8 cellular contexts compared by ENCODE assay signal in the genomic region with DNA sequence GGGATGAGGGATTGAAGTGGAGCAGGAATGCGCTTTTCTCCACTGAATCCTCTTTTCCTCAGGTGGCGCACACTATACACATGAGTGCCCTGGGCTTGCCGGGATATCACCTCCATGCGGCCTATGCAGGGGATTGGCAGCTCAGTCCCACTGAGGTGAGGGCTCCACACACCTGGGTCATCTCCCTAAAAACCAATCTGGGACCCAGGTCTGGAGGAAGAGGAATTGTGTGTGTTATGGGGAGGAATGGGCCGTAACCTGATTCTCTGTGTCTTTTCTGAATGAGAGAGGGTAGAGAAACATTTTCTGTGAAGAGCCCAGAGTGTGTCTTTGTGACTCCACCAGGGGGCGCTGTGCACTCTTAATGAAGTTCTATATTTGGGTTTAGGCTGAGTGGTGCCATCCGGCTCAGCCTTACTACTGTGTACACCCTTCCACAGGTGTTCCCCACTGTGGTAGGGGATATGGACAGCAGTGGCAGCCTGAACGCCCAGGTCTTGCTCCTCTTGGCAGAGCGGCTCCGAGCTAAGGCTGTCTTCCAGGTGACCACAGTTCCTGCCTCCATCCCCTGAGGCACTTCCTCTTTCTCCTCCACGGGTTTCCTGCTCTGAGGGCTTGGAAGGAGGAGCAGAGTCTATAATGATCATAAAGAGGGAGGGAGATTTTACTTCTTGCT. TPM values are rescaled to one million over a fixed set of nuclear protein-coding genes. Genes with fewer than 3 reads are reported as not detected.
DNase-seq lines count a peak whose midpoint lies in the region; TF ChIP-seq lines count a peak whose summit lies in the region.

No MANE protein-coding gene starts in this region.

- H3K4me3 ChIP-seq in Caco-2 (ENCODE audit: low read depth, low read length) (peak overlapping the region; percentile 69), SK-N-MC (peak overlapping the region; percentile 83), osteoblast (ENCODE audit: insufficient read depth, low read length) (no peak overlapping the region)

- H3K79me2 ChIP-seq in osteoblast (ENCODE audit: insufficient read depth, low read length) = peaks cover 12% of the 10 kb centered on the region

- H3K9me3 Mint-ChIP-seq in Caco-2 (ENCODE audit: unreplicated experiment) = peaks cover 16% of the 10 kb centered on the region

- H3K4me1 Mint-ChIP-seq in Caco-2 (ENCODE audit: low read depth, unreplicated experiment) = peaks cover 36% of the 10 kb centered on the region

- H3K9ac ChIP-seq in SK-N-MC (ENCODE audit: insufficient read length) = peak overlapping the region; percentile 53

- no peaks in the 10 kb centered on the region for H3K27me3 ChIP-seq in Caco-2 (replicated peaks; ENCODE audit: control insufficient read depth, insufficient read depth, low read length)
- H3K27me3 ChIP-seq in osteoblast (ENCODE audit: insufficient read depth, low read length) = no peaks in the 10 kb centered on the region

- intact Hi-C loops in Caco-2 (cut with micrococcal nuclease; ENCODE audit: unreplicated experiment) = loop anchor here (1.0 kb wide), 2 partner anchors 64 to 147 kb away; no protein-coding TSS in a partner anchor

- H3K27me3 Mint-ChIP-seq in Caco-2 (ENCODE audit: insufficient read depth, unreplicated experiment) = no peaks in the 10 kb centered on the region

- no TSS peak for BruUV-seq in Caco-2 (replicated peaks; lab: Mats Ljungman, UMichigan)

- H2AFZ ChIP-seq in osteoblast (ENCODE audit: low read length) = peak overlapping the region; percentile 45

- peaks cover 6% of the 10 kb centered on the region for H3K36me3 ChIP-seq in Caco-2 (ENCODE audit: control insufficient read depth, insufficient read depth, low read length)
- peaks cover 16% of the 10 kb centered on the region; the same call in 1 of the 2 replicates for H3K36me3 ChIP-seq in SK-N-MC (ENCODE audit: insufficient read depth, low read length)
- H3K36me3 ChIP-seq in osteoblast (ENCODE audit: insufficient read depth, low read length) = peaks cover 21% of the 10 kb centered on the region

- H3K27ac ChIP-seq in SK-N-MC = peak overlapping the region; percentile 66
- H3K27ac ChIP-seq in osteoblast (ENCODE audit: low read depth, low read length) = no peak overlapping the region

- peak overlapping the region; percentile 96 for H3K4me2 ChIP-seq in osteoblast (ENCODE audit: insufficient read depth, low read length)

- POLR2A ChIA-PET in Caco-2 (lab: Charles Lee) = interaction anchor here (2.2 kb wide), 1 partner anchor 25 kb away, joined by 41 read pairs; a partner anchor contains a TSS

- H3K4me3 Mint-ChIP-seq in Caco-2 (ENCODE audit: unreplicated experiment) = peak overlapping the region; percentile 99

- H4K20me1 ChIP-seq in osteoblast (ENCODE audit: insufficient read depth, low read length) = no peaks in the 10 kb centered on the region

- H3K27ac Mint-ChIP-seq in Caco-2 (ENCODE audit: unreplicated experiment) = peak overlapping the region; percentile 97

- H3K36me3 Mint-ChIP-seq in Caco-2 (ENCODE audit: insufficient read depth, unreplicated experiment) = peaks cover 54% of the 10 kb centered on the region

- H3K9me3 ChIP-seq in Caco-2 (peaks cover 5% of the 10 kb centered on the region; the same call in 1 of the 2 replicates), SK-N-MC (ENCODE audit: low read depth, low read length) (no peaks in the 10 kb centered on the region), osteoblast (ENCODE audit: low read depth, low read length) (no peaks in the 10 kb centered on the region)

- CTCF ChIA-PET in Caco-2 (lab: Charles Lee) = interaction anchor here (0.8 to 3.6 kb wide), 7 partner anchors 16 to 154 kb away, joined by 3 to 44 read pairs (median 3); no protein-coding TSS in a partner anchor

- H3K4me1 ChIP-seq in Caco-2 (peaks cover 38% of the 10 kb centered on the region), osteoblast (ENCODE audit: insufficient read depth, low read length) (peaks cover 17% of the 10 kb centered on the region)

- peak; percentile 72 to 82 for DNase-seq in Caco-2
- peak; percentile 19 for DNase-seq in GOT3 (lab: John Stamatoyannopoulos, UW)
- peak; percentile 69 for DNase-seq in NCI-H1048 (lab: John Stamatoyannopoulos, UW)
- DNase-seq in SK-N-MC (ENCODE audit: low read depth, low spot score) = peak; percentile 79
- DNase-seq in activated naive CD4-positive, alpha-beta T cell treated with anti-CD3 and anti-CD28 coated beads, Interleukin-2, amount 50 U/mL, for 16 hours = peak; percentile 90
- peak; percentile 80 for DNase-seq in glomerular visceral epithelial cell (ENCODE audit: extremely low spot score)
- peak; percentile 89 for DNase-seq in osteoblast (ENCODE audit: insufficient read length, low spot score, missing footprints)
- peak; percentile 94 for DNase-seq in superior temporal gyrus (ENCODE audit: extremely low spot score)

- TF ChIP-seq CTCF in Caco-2 (IDR thresholded peaks at IDR 0.05; ENCODE audit: insufficient read depth in 1 of 2, low read depth in 1 of 2, low read length in 1 of 2, severe bottlenecking in 1 of 2, unreplicated experiment in 1 of 2) = peak; percentile 76 to 84
- TF ChIP-seq CTCF in osteoblast (IDR thresholded peaks at IDR 0.05; ENCODE audit: extremely low read depth, low read depth, low read length) = peak; percentile 87

RNA-seq across cellular contexts. Expression of a gene that starts 1.5 kb away (rescaled TPM):
- total RNA-seq in Caco-2 (2022) (23.1 and 24.0 TPM in 2 replicates), osteoblast (6.5 and 8.8 TPM in 2 replicates)

RNA-seq across cellular contexts. Expression of a gene that starts 3.9 kb away (rescaled TPM):
- total RNA-seq in Caco-2 (2022) (711 and 784 TPM in 2 replicates), osteoblast (not detected in 2 replicates)

RNA-seq across cellular contexts. Expression of a gene that starts 10.7 kb away (rescaled TPM):
- total RNA-seq in Caco-2 (2022) (not detected in 2 replicates), osteoblast (not detected in 2 replicates)

RNA-seq across cellular contexts. Expression of a gene that starts 12.2 kb away (rescaled TPM):
- total RNA-seq in Caco-2 (2022) (1.5 and 2.6 TPM in 2 replicates), osteoblast (0.29 and 0.72 TPM in 2 replicates)

RNA-seq across cellular contexts. Expression of a gene that starts 25.2 kb away (rescaled TPM):
- total RNA-seq in Caco-2 (2022) = 110 and 115 TPM in 2 replicates
- 103 and 130 TPM in 2 replicates for total RNA-seq in osteoblast

Comparison
In these comparisons a context has a peak if more than half of its experiments do, and no peak if none do; other contexts are left out.
1. DNase-seq: peak in every context shown above with its lines; median percentile 94 in superior temporal gyrus; 90 in activated naive CD4-positive, alpha-beta T cell treated with anti-CD3 and anti-CD28 coated beads, Interleukin-2, amount 50 U/mL, for 16 hours; 89 in osteoblast; 80 in glomerular visceral epithelial cell; 79 in SK-N-MC; 77 in Caco-2; 69 in NCI-H1048; 19 in GOT3.
2. RNA of a gene that starts 3.9 kb away (total RNA-seq): 711 to 784 TPM in Caco-2; not detected in osteoblast; every median in the first group is over 100 times any median in the second.